Comparison of ENCODE assay signal across 8 cellular contexts in the genomic region with DNA sequence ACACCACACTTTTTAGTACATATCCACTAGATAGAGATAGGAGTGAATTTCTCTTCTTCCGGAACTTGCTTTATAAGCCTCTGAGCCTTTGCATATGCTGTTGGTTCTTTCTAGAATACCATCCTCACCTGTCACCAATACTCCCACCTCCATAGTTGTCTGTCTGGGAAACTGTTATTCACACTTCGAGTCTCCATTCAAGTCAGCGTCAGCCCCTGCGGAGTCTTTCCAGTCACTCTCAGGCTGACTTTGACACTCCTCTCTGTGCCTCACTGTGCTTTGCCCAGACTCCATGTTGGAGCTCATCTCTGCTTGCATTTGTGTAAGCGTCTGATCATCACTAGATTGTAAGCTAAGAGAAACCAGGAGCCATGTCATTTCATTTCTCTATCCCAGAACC.
"Had no signal": no experiment of that assay in that cellular context is flagged by ENCODE, and none has a peak within 500 bp of the region (broad histone marks: within the 10 kb centered on the region; RNA-seq: fewer than 3 reads in every experiment).

No MANE protein-coding gene starts in this region.

- DNase-seq: GM23248, GOT3, H7, H9, HCEC 1CT, HFFc6 had no signal

- H3K36me3 ChIP-seq: HAP-1 had no signal

- H3K4me3 ChIP-seq: GM23248, HAP-1 had no signal

- H3K4me3 Mint-ChIP-seq: H9, HFFc6 had no signal

- ATAC-seq: HCT116 had no signal

- H3K9me3 ChIP-seq: HAP-1 had no signal

- H3K27ac Mint-ChIP-seq: HFFc6 had no signal

- H3K9me3 Mint-ChIP-seq: H9, HFFc6 had no signal

- H2AFZ ChIP-seq: GM23248 had no signal

- H3K27ac ChIP-seq: GM23248 had no signal
